ENCODE assay signal across 8 cellular contexts in genomic region chr2:61722800-61723199, GRCh38.
"Had no signal": no experiment of that assay in that cellular context is flagged by ENCODE, and none has a peak within 500 bp of the region (broad histone marks: within the 10 kb centered on the region; RNA-seq: fewer than 3 reads in every experiment).

No MANE protein-coding gene starts in this region.

- H3K4me1 Mint-ChIP-seq: H9 had no signal

- H3K4me3 ChIP-seq: GM23248 had no signal

- H3K9ac ChIP-seq: GM23248 had no signal

- DNase-seq: GM23248, H9, HCEC 1CT, IMR-90, KG1 had no signal

- H2AFZ ChIP-seq: GM23248 had no signal

- H3K27ac Mint-ChIP-seq: H9 had no signal

- H3K4me3 Mint-ChIP-seq: H9 had no signal

- H3K27ac ChIP-seq: GM23248 had no signal

- FAIRE-seq: H1, H54, HTR-8/SVneo had no signal
